ENCODE assay signal across 36 cellular contexts in the genomic region with DNA sequence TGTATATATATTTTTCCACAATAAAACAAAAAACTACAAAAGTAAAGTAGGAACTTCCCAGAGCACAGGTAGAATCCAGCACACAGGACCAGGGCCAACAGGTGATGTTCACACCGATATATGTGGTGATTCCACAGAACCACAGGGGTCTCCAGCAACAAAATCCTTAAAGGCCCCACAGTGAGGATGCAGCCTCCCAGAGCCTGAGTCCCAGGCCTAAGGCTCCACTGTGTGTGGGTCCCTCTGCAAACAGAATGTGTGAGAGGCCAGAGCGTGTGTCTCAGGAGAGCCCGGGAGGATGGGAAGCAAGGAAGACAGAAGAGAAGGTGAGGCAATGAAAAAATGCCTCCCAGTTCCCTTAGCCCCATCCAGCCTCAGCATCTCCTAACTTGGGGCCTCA.
"Had no signal": no experiment of that assay in that cellular context is flagged by ENCODE, and none has a peak within 500 bp of the region (broad histone marks: within the 10 kb centered on the region; RNA-seq: fewer than 3 reads in every experiment).

No MANE protein-coding gene starts in this region.

- H3K27me3 Mint-ChIP-seq: activated CD4-positive, alpha-beta T cell treated with anti-CD3 and anti-CD28 coated beads, Interleukin-2, amount 10 ng/mL, durations not matched to agents 24 days and 14 days; activated CD8-positive, alpha-beta T cell treated with anti-CD3 and anti-CD28 coated beads for 36 hours had no signal

- H3K36me3 Mint-ChIP-seq: activated CD4-positive, alpha-beta memory T cell treated with anti-CD3 and anti-CD28 coated beads for 36 hours; activated naive CD4-positive, alpha-beta T cell treated with anti-CD3 and anti-CD28 coated beads, Interleukin-2, amount 50 U/mL, for 72 hours; activated naive CD8-positive, alpha-beta T cell treated with anti-CD3 and anti-CD28 coated beads for 36 hours had no signal

- H3K27me3 ChIP-seq: adrenal gland, body of pancreas, brain microvascular endothelial cell, breast epithelium had no signal

- H3K4me1 ChIP-seq: adrenal gland, body of pancreas, breast epithelium had no signal

- H3K27ac ChIP-seq: adrenal gland, body of pancreas, brain microvascular endothelial cell, breast epithelium, VCaP had no signal

- H3K36me3 ChIP-seq: adrenal gland, brain microvascular endothelial cell, breast epithelium had no signal

- H3K4me3 ChIP-seq: adrenal gland, body of pancreas, breast epithelium had no signal

- H3K27ac Mint-ChIP-seq: activated B cell treated with CpG ODN at 0.5 μM for 24 hours; activated CD4-positive, alpha-beta memory T cell treated with anti-CD3 and anti-CD28 coated beads for 36 hours; activated CD4-positive, alpha-beta T cell treated with anti-CD3 and anti-CD28 coated beads, Interleukin-2, amount 10 ng/mL, durations not matched to agents 24 days and 14 days; activated CD8-positive, alpha-beta T cell treated with anti-CD3 and anti-CD28 coated beads for 36 hours; activated naive CD4-positive, alpha-beta T cell treated with anti-CD3 and anti-CD28 coated beads for 36 hours; activated naive CD4-positive, alpha-beta T cell treated with anti-CD3 and anti-CD28 coated beads, Interleukin-2, amount 50 U/mL, for 72 hours; activated naive CD8-positive, alpha-beta T cell treated with anti-CD3 and anti-CD28 coated beads for 36 hours; activated T-cell treated with anti-CD3 and anti-CD28 coated beads, Interleukin-2, amount 50 U/mL, for 72 hours; activated T-helper 1 cell treated with anti-CD3 and anti-CD28 coated beads, Interleukin-12 subunit alpha, Interleukin-12 subunit beta, Interleukin-2, Interleukin-4 antibody, amounts not matched to agents 30 ng/mL and 10 ng/mL and 1 ng/mL, durations not matched to agents 14 hours and 24 hours and 36 hours; activated T-helper 17 cell treated with anti-CD3 and anti-CD28 coated beads, Interleukin-2, amount 50 U/mL, for 72 hours; T-helper 1 cell treated with Interleukin-12 subunit alpha and Interleukin-12 subunit beta and Interleukin-4 antibody, amounts not matched to agents 30 μg/mL and 1 μg/mL, for 36 hours; T-helper 2 cell treated with Interferon-gamma antibody and Interleukin-4, amounts not matched to agents 5 μg/mL and 100 μg/mL, for 36 hours had no signal

- DNase-seq: activated B cell treated with CpG ODN at 0.5 μM for 24 hours; activated CD4-positive, alpha-beta memory T cell treated with anti-CD3 and anti-CD28 coated beads for 36 hours; activated CD4-positive, alpha-beta T cell treated with anti-CD3 and anti-CD28 coated beads for 4 hours; activated CD4-positive, alpha-beta T cell treated with anti-CD3 and anti-CD28 coated beads, Interleukin-2, amount 10 ng/mL, durations not matched to agents 24 days and 14 days; activated CD4-positive, alpha-beta T cell treated with anti-CD3 and anti-CD28 coated beads, Interleukin-2, amount 50 U/mL, for 1 hour; activated CD4-positive, alpha-beta T cell treated with anti-CD3 and anti-CD28 coated beads, Interleukin-2, amount 50 U/mL, for 4 hours; activated CD4-positive, CD25-positive, alpha-beta regulatory T cell treated with anti-CD3 and anti-CD28 coated beads, Interleukin-2, amount 50 U/mL, for 72 hours; activated CD8-positive, alpha-beta memory T cell treated with anti-CD3 and anti-CD28 coated beads, Interleukin-2, amount 50 U/mL, for 4 hours; activated CD8-positive, alpha-beta T cell treated with anti-CD3 and anti-CD28 coated beads for 36 hours; activated gamma-delta T cell treated with Interleukin-2 at 50 U/mL for 16 hours; activated naive CD4-positive, alpha-beta T cell; activated naive CD4-positive, alpha-beta T cell treated with anti-CD3 and anti-CD28 coated beads for 36 hours; activated naive CD4-positive, alpha-beta T cell treated with anti-CD3 and anti-CD28 coated beads, Interleukin-2, amount 50 U/mL, for 16 hours; activated naive CD8-positive, alpha-beta T cell treated with anti-CD3 and anti-CD28 coated beads for 36 hours; activated T-cell treated with anti-CD3 and anti-CD28 coated beads for 4 hours; activated T-cell treated with anti-CD3 and anti-CD28 coated beads, Interleukin-2, amount 50 U/mL, for 1 hour; activated T-cell treated with anti-CD3 and anti-CD28 coated beads, Interleukin-2, amount 50 U/mL, for 4 hours; activated T-cell treated with anti-CD3 and anti-CD28 coated beads, Interleukin-2, amount 50 U/mL, for 72 hours; adrenal gland; amniotic stem cell; aorta; body of pancreas; brain microvascular endothelial cell; caudate nucleus; cerebellar nuclear complex; T-helper 1 cell; T-helper 2 cell; T-helper 9 cell had no signal

- H3K9me3 Mint-ChIP-seq: activated B cell treated with CpG ODN at 0.5 μM for 24 hours; activated CD4-positive, alpha-beta memory T cell treated with anti-CD3 and anti-CD28 coated beads for 36 hours; activated CD4-positive, alpha-beta T cell treated with anti-CD3 and anti-CD28 coated beads, Interleukin-2, amount 10 ng/mL, durations not matched to agents 24 days and 14 days; activated CD8-positive, alpha-beta T cell treated with anti-CD3 and anti-CD28 coated beads for 36 hours; activated naive CD4-positive, alpha-beta T cell treated with anti-CD3 and anti-CD28 coated beads for 36 hours; activated naive CD4-positive, alpha-beta T cell treated with anti-CD3 and anti-CD28 coated beads, Interleukin-2, amount 50 U/mL, for 72 hours; activated naive CD8-positive, alpha-beta T cell treated with anti-CD3 and anti-CD28 coated beads for 36 hours; activated T-cell treated with anti-CD3 and anti-CD28 coated beads, Interleukin-2, amount 50 U/mL, for 4 hours; activated T-cell treated with anti-CD3 and anti-CD28 coated beads, Interleukin-2, amount 50 U/mL, for 72 hours; activated T-helper 1 cell treated with anti-CD3 and anti-CD28 coated beads, Interleukin-12 subunit alpha, Interleukin-12 subunit beta, Interleukin-2, Interleukin-4 antibody, amounts not matched to agents 30 ng/mL and 10 ng/mL and 1 ng/mL, durations not matched to agents 14 hours and 24 hours and 36 hours; activated T-helper 17 cell treated with anti-CD3 and anti-CD28 coated beads, Interleukin-2, amount 50 U/mL, for 72 hours; central memory CD8-positive, alpha-beta T cell; T-helper 1 cell treated with Interleukin-12 subunit alpha and Interleukin-12 subunit beta and Interleukin-4 antibody, amounts not matched to agents 30 μg/mL and 1 μg/mL, for 36 hours; T-helper 2 cell treated with Interferon-gamma antibody and Interleukin-4, amounts not matched to agents 5 μg/mL and 100 μg/mL, for 36 hours had no signal

- ATAC-seq: activated CD8-positive, alpha-beta T cell treated with anti-CD3 and anti-CD28 coated beads for 36 hours; activated naive CD4-positive, alpha-beta T cell treated with anti-CD3 and anti-CD28 coated beads, Interleukin-2, amount 50 U/mL, for 72 hours; activated T-cell treated with anti-CD3 and anti-CD28 coated beads, Interleukin-2, amount 50 U/mL, for 72 hours; activated T-helper 17 cell treated with anti-CD3 and anti-CD28 coated beads, Interleukin-2, amount 50 U/mL, for 72 hours; body of pancreas had no signal

- H3K4me3 Mint-ChIP-seq: activated B cell treated with CpG ODN at 0.5 μM for 24 hours; activated CD4-positive, alpha-beta memory T cell treated with anti-CD3 and anti-CD28 coated beads for 36 hours; activated CD4-positive, alpha-beta T cell treated with anti-CD3 and anti-CD28 coated beads, Interleukin-2, amount 10 ng/mL, durations not matched to agents 24 days and 14 days; activated CD8-positive, alpha-beta T cell treated with anti-CD3 and anti-CD28 coated beads for 36 hours; activated naive CD4-positive, alpha-beta T cell treated with anti-CD3 and anti-CD28 coated beads for 36 hours; activated naive CD8-positive, alpha-beta T cell treated with anti-CD3 and anti-CD28 coated beads for 36 hours; activated T-cell treated with anti-CD3 and anti-CD28 coated beads, Interleukin-2, amount 50 U/mL, for 4 hours; activated T-cell treated with anti-CD3 and anti-CD28 coated beads, Interleukin-2, amount 50 U/mL, for 72 hours; activated T-helper 1 cell treated with anti-CD3 and anti-CD28 coated beads, Interleukin-12 subunit alpha, Interleukin-12 subunit beta, Interleukin-2, Interleukin-4 antibody, amounts not matched to agents 30 ng/mL and 10 ng/mL and 1 ng/mL, durations not matched to agents 14 hours and 24 hours and 36 hours; activated T-helper 17 cell treated with anti-CD3 and anti-CD28 coated beads, Interleukin-2, amount 50 U/mL, for 72 hours; central memory CD8-positive, alpha-beta T cell; T-helper 1 cell treated with Interleukin-12 subunit alpha and Interleukin-12 subunit beta and Interleukin-4 antibody, amounts not matched to agents 30 μg/mL and 1 μg/mL, for 36 hours; T-helper 2 cell treated with Interferon-gamma antibody and Interleukin-4, amounts not matched to agents 5 μg/mL and 100 μg/mL, for 36 hours had no signal

- H3K9me3 ChIP-seq: adrenal gland, body of pancreas, breast epithelium had no signal

- H3K4me1 Mint-ChIP-seq: activated B cell treated with CpG ODN at 0.5 μM for 24 hours; activated CD4-positive, alpha-beta T cell treated with anti-CD3 and anti-CD28 coated beads, Interleukin-2, amount 10 ng/mL, durations not matched to agents 24 days and 14 days; activated naive CD8-positive, alpha-beta T cell treated with anti-CD3 and anti-CD28 coated beads for 36 hours; activated T-helper 17 cell treated with anti-CD3 and anti-CD28 coated beads, Interleukin-2, amount 50 U/mL, for 72 hours; central memory CD8-positive, alpha-beta T cell had no signal
